In the genomic region with DNA sequence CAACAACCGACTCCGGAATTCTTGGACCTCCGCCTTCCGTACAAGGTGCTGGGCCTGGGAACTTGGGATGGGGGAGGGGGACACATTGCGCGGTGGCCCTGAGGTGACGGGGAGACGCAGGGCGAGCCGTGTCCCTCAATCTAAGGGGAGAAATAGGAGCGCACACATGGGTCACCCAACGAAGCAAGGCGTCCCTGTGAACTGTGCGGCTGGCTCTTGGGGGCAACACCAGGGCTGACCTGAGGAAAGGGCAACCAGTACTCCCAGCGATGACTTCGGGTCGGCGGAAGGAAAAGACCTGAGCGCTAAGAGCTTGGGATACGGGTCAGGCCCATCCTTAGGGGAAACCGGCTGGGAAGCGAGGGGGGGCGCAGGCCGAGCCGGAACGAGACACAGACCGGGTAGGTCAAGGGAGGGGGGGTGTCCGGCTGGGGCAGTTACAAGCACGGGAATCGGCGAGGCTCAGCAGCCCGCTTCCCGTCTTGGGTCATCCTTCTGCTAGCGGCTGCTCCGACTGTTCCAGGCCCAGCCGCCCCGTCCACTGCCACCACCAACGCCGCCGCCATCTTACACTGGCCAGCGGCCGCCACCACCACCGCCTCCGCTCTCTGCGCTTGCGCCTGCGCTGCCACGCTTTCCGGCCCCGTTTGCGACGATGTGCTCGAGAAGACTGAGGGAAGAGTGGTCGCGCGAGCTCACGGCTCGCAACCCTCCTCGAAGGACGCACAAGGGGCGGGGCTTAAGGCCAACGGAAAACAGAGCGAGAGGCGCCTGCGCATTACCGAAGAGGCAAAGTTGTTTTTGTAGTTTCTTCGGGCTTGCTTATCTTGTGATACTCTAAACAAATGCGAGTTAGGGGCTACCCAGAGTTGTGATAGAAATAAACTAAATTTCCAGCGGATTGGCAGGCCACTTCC, we compare ENCODE assay signal across 1 cellular context.
TF ChIP-seq lines count a peak whose summit lies in the region.

A gene (minus strand): TSS at position 672 of the 917 bp plus-strand sequence. CDS start 18,541 bp downstream, outside the sequence.

TF ChIP-seq in HEK293, 187 proteins besides CTCF, POLR2A, EP300 and RAD21 (continued from another document and continues in another):
- TF ChIP-seq TCF7L2 (IDR thresholded peaks at IDR 0.05; ENCODE audit: borderline replicate concordance, low read depth, low read length): no peak
- TF ChIP-seq, protein P1, sequence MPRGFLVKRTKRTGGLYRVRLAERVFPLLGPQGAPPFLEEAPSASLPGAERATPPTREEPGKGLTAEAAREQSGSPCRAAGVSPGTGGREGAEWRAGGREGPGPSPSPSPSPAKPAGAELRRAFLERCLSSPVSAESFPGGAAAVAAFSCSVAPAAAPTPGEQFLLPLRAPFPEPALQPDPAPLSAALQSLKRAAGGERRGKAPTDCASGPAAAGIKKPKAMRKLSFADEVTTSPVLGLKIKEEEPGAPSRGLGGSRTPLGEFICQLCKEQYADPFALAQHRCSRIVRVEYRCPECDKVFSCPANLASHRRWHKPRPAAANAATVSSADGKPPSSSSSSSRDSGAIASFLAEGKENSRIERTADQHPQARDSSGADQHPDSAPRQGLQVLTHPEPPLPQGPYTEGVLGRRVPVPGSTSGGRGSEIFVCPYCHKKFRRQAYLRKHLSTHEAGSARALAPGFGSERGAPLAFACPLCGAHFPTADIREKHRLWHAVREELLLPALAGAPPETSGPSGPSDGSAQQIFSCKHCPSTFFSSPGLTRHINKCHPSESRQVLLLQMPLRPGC (tag by site-specific recombination; IDR thresholded peaks at IDR 0.05): peak; percentile 32; the same call in 1 of the 2 replicates
- TF ChIP-seq, protein P2, sequence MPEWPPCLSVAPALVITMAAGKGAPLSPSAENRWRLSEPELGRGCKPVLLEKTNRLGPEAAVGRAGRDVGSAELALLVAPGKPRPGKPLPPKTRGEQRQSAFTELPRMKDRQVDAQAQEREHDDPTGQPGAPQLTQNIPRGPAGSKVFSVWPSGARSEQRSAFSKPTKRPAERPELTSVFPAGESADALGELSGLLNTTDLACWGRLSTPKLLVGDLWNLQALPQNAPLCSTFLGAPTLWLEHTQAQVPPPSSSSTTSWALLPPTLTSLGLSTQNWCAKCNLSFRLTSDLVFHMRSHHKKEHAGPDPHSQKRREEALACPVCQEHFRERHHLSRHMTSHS (tag by site-specific recombination; IDR thresholded peaks at IDR 0.05): no peak
- TF ChIP-seq ZNF2 (tag by site-specific recombination; IDR thresholded peaks at IDR 0.05): peak; percentile 78
- peak; percentile 59 for TF ChIP-seq ZBTB8A (tag by site-specific recombination; IDR thresholded peaks at IDR 0.05)
- TF ChIP-seq, protein P3, sequence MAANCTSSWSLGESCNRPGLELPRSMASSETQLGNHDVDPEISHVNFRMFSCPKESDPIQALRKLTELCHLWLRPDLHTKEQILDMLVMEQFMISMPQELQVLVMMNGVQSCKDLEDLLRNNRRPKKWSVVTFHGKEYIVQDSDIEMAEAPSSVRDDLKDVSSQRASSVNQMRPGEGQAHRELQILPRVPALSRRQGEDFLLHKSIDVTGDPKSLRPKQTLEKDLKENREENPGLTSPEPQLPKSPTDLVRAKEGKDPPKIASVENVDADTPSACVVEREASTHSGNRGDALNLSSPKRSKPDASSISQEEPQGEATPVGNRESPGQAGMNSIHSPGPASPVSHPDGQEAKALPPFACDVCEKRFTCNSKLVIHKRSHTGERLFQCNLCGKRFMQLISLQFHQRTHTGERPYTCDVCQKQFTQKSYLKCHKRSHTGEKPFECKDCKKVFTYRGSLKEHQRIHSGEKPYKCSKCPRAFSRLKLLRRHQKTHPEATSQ (tag by site-specific recombination; IDR thresholded peaks at IDR 0.05): peak; percentile 90
- TF ChIP-seq ZNF16 (tag by site-specific recombination; IDR thresholded peaks at IDR 0.05; ENCODE audit: low read depth): no peak
- TF ChIP-seq KLF16 (tag by site-specific recombination; IDR thresholded peaks at IDR 0.05): peak; percentile 86
- TF ChIP-seq KLF9 (tag by site-specific recombination; IDR thresholded peaks at IDR 0.05; ENCODE audit: low read depth): peak; percentile 51; the same call in 1 of the 2 replicates
- no peak for TF ChIP-seq ZNF707 (tag by site-specific recombination; IDR thresholded peaks at IDR 0.05)
- no peak for TF ChIP-seq ZNF19 (tag by site-specific recombination; IDR thresholded peaks at IDR 0.05; ENCODE audit: low read depth)
- peak; percentile 66 for TF ChIP-seq SP2 (tag by site-specific recombination; IDR thresholded peaks at IDR 0.05)
- peak; percentile 64; the same call in 1 of the 2 replicates for TF ChIP-seq ZNF610 (tag by site-specific recombination; IDR thresholded peaks at IDR 0.05; ENCODE audit: borderline replicate concordance)
- TF ChIP-seq, protein P4, sequence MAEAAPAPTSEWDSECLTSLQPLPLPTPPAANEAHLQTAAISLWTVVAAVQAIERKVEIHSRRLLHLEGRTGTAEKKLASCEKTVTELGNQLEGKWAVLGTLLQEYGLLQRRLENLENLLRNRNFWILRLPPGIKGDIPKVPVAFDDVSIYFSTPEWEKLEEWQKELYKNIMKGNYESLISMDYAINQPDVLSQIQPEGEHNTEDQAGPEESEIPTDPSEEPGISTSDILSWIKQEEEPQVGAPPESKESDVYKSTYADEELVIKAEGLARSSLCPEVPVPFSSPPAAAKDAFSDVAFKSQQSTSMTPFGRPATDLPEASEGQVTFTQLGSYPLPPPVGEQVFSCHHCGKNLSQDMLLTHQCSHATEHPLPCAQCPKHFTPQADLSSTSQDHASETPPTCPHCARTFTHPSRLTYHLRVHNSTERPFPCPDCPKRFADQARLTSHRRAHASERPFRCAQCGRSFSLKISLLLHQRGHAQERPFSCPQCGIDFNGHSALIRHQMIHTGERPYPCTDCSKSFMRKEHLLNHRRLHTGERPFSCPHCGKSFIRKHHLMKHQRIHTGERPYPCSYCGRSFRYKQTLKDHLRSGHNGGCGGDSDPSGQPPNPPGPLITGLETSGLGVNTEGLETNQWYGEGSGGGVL (tag by site-specific recombination; IDR thresholded peaks at IDR 0.05): no peak
- TF ChIP-seq ZNF114 (tag by site-specific recombination; IDR thresholded peaks at IDR 0.05): no peak
- peak; percentile 71; the same call in 1 of the 2 replicates for TF ChIP-seq ZNF837 (tag by site-specific recombination; IDR thresholded peaks at IDR 0.05)
- no peak for TF ChIP-seq SCRT1 (tag by site-specific recombination; IDR thresholded peaks at IDR 0.05; ENCODE audit: borderline replicate concordance)
- TF ChIP-seq, protein P5, sequence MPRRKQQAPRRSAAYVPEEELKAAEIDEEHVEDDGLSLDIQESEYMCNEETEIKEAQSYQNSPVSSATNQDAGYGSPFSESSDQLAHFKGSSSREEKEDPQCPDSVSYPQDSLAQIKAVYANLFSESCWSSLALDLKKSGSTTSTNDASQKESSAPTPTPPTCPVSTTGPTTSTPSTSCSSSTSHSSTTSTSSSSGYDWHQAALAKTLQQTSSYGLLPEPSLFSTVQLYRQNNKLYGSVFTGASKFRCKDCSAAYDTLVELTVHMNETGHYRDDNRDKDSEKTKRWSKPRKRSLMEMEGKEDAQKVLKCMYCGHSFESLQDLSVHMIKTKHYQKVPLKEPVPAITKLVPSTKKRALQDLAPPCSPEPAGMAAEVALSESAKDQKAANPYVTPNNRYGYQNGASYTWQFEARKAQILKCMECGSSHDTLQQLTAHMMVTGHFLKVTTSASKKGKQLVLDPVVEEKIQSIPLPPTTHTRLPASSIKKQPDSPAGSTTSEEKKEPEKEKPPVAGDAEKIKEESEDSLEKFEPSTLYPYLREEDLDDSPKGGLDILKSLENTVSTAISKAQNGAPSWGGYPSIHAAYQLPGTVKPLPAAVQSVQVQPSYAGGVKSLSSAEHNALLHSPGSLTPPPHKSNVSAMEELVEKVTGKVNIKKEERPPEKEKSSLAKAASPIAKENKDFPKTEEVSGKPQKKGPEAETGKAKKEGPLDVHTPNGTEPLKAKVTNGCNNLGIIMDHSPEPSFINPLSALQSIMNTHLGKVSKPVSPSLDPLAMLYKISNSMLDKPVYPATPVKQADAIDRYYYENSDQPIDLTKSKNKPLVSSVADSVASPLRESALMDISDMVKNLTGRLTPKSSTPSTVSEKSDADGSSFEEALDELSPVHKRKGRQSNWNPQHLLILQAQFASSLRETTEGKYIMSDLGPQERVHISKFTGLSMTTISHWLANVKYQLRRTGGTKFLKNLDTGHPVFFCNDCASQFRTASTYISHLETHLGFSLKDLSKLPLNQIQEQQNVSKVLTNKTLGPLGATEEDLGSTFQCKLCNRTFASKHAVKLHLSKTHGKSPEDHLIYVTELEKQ (tag by site-specific recombination; IDR thresholded peaks at IDR 0.05; ENCODE audit: borderline replicate concordance): no peak; the same call in 1 of the 2 replicates
- peak; percentile 72 for TF ChIP-seq ZXDB (tag by site-specific recombination; IDR thresholded peaks at IDR 0.05)
- TF ChIP-seq BCL11B (tag by site-specific recombination; IDR thresholded peaks at IDR 0.05; ENCODE audit: low read depth): peak; percentile 74; the same call in 1 of the 2 replicates
- no peak for TF ChIP-seq ZNF521 (tag by site-specific recombination; IDR thresholded peaks at IDR 0.05)
- TF ChIP-seq HOXA7 (CRISPR knock-in tag; IDR thresholded peaks at IDR 0.05; ENCODE audit: borderline replicate concordance): no peak
- peak; percentile 44; the same call in 1 of the 2 replicates for TF ChIP-seq ZNF423 (tag by site-specific recombination; IDR thresholded peaks at IDR 0.05)
- TF ChIP-seq, protein P6, sequence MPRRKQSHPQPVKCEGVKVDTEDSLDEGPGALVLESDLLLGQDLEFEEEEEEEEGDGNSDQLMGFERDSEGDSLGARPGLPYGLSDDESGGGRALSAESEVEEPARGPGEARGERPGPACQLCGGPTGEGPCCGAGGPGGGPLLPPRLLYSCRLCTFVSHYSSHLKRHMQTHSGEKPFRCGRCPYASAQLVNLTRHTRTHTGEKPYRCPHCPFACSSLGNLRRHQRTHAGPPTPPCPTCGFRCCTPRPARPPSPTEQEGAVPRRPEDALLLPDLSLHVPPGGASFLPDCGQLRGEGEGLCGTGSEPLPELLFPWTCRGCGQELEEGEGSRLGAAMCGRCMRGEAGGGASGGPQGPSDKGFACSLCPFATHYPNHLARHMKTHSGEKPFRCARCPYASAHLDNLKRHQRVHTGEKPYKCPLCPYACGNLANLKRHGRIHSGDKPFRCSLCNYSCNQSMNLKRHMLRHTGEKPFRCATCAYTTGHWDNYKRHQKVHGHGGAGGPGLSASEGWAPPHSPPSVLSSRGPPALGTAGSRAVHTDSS (tag by site-specific recombination; IDR thresholded peaks at IDR 0.05): 0 out of 2 replicates have a peak, but pooled peaks have one; percentile 8
- TF ChIP-seq ZNF747 (tag by site-specific recombination; IDR thresholded peaks at IDR 0.05): no peak
- TF ChIP-seq ZNF501 (tag by site-specific recombination; IDR thresholded peaks at IDR 0.05): peak; percentile 94
- TF ChIP-seq ZNF24 (tag by site-specific recombination; IDR thresholded peaks at IDR 0.05): peak; percentile 84
- no peak for TF ChIP-seq ZNF571 (tag by site-specific recombination; IDR thresholded peaks at IDR 0.05)
- peak; percentile 85 for TF ChIP-seq IKZF3 (tag by site-specific recombination; IDR thresholded peaks at IDR 0.05)
- TF ChIP-seq ZNF416 (tag by site-specific recombination; IDR thresholded peaks at IDR 0.05): no peak
- TF ChIP-seq, protein P7, sequence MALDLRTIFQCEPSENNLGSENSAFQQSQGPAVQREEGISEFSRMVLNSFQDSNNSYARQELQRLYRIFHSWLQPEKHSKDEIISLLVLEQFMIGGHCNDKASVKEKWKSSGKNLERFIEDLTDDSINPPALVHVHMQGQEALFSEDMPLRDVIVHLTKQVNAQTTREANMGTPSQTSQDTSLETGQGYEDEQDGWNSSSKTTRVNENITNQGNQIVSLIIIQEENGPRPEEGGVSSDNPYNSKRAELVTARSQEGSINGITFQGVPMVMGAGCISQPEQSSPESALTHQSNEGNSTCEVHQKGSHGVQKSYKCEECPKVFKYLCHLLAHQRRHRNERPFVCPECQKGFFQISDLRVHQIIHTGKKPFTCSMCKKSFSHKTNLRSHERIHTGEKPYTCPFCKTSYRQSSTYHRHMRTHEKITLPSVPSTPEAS (tag by site-specific recombination; IDR thresholded peaks at IDR 0.05): no peak
- TF ChIP-seq ZNF292 (tag by site-specific recombination; IDR thresholded peaks at IDR 0.05; ENCODE audit: borderline replicate concordance, low read depth): no peak; the same call in 1 of the 2 replicates
- no peak for TF ChIP-seq PRDM1 (tag by site-specific recombination; IDR thresholded peaks at IDR 0.05)
- TF ChIP-seq ZNF335 (tag by site-specific recombination; conservative IDR thresholded peaks at IDR 0.05): peak; percentile 68
- peak; percentile 93 for TF ChIP-seq ZBTB17 (tag by site-specific recombination; IDR thresholded peaks at IDR 0.05)
- TF ChIP-seq HOXC10 (CRISPR knock-in tag; IDR thresholded peaks at IDR 0.05): 0 out of 2 replicates have a peak, but pooled peaks have one; percentile 42
- peak; percentile 67; the same call in 1 of the 2 replicates for TF ChIP-seq GLIS1 (tag by site-specific recombination; IDR thresholded peaks at IDR 0.05)
- no peak for TF ChIP-seq OVOL3 (tag by site-specific recombination; IDR thresholded peaks at IDR 0.05)
- peak; percentile 79 for TF ChIP-seq ZNF366 (tag by site-specific recombination; conservative IDR thresholded peaks at IDR 0.05)
- 0 out of 2 replicates have a peak, but pooled peaks have one; percentile 74 for TF ChIP-seq ZNF239 (tag by site-specific recombination; IDR thresholded peaks at IDR 0.05)
- TF ChIP-seq FEZF1 (tag by site-specific recombination; IDR thresholded peaks at IDR 0.05): no peak
- peak; percentile 79; the same call in 1 of the 2 replicates for TF ChIP-seq GLI4 (tag by site-specific recombination; IDR thresholded peaks at IDR 0.05)
- no peak for TF ChIP-seq ZNF677 (tag by site-specific recombination; IDR thresholded peaks at IDR 0.05)
- TF ChIP-seq REPIN1 (tag by site-specific recombination; IDR thresholded peaks at IDR 0.05; ENCODE audit: low read depth): peak; percentile 97
- TF ChIP-seq ZNF274 (IDR thresholded peaks at IDR 0.05; ENCODE audit: low read length): no peak
- no peak for TF ChIP-seq ZNF274 (tag by site-specific recombination; IDR thresholded peaks at IDR 0.05; ENCODE audit: borderline replicate concordance)
- TF ChIP-seq, protein P8, sequence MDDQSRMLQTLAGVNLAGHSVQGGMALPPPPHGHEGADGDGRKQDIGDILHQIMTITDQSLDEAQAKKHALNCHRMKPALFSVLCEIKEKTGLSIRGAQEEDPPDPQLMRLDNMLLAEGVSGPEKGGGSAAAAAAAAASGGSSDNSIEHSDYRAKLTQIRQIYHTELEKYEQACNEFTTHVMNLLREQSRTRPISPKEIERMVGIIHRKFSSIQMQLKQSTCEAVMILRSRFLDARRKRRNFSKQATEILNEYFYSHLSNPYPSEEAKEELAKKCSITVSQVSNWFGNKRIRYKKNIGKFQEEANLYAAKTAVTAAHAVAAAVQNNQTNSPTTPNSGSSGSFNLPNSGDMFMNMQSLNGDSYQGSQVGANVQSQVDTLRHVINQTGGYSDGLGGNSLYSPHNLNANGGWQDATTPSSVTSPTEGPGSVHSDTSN (CRISPR knock-in tag; IDR thresholded peaks at IDR 0.05): no peak
